In the genomic region with DNA sequence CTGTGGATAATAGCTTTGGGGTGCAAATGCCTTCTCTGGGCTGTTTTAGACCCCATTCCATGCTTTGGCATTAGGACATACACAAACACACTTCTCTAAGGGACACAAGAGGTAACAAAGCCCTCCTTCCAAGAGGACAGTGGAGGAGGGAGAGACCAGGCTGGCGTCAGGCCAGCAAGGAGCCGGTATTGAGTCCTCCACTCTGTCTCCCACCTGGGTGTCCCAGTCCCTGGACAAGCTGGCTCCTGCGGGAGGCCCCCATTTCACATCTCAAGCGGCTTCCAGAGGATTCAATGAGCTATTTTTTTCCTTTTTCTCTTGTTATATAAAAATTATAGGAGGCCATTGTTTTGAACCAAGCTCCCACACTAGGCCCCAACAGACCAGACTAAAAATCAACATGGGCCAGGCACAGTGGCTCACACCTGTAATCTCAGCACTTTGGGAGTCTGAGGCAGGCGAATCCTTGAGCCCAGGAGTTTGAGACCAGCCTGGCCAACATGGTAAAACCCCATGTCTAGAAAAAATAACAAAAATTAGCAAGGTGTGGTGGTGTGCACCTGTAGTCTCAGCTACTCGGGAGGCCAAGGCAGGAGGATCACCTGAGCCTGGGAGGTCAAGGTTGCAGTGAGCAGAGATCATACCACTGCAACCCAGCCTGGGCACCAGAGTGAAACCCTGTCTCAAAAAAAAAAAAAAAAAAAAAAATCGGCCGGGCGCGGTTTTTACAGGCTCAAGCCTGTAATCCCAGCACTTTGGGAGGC, we compare ENCODE assay signal across 1 cellular context.
TF ChIP-seq lines count a peak whose summit lies in the region.

No MANE protein-coding gene starts in this region.

TF ChIP-seq in WTC11, 78 proteins besides CTCF, POLR2A, EP300 and RAD21 (continued from another document):
- TF ChIP-seq, protein P1, sequence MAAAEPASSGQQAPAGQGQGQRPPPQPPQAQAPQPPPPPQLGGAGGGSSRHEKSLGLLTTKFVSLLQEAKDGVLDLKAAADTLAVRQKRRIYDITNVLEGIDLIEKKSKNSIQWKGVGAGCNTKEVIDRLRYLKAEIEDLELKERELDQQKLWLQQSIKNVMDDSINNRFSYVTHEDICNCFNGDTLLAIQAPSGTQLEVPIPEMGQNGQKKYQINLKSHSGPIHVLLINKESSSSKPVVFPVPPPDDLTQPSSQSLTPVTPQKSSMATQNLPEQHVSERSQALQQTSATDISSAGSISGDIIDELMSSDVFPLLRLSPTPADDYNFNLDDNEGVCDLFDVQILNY (CRISPR knock-in tag; IDR thresholded peaks at IDR 0.05): no peak
- TF ChIP-seq ZNF416 (CRISPR knock-in tag; IDR thresholded peaks at IDR 0.05): no peak
TF ChIP-seq in WTC11: peak in this region for 0.
